ENCODE assay signal across 7 cellular contexts in genomic region chr12:6849976-6850560, GRCh38.
DNase-seq lines count a peak whose midpoint lies in the region; ATAC-seq lines count a peak whose summit lies in the region.
"Had no signal": no experiment of that assay in that cellular context is flagged by ENCODE, and none has a peak within 500 bp of the region (broad histone marks: within the 10 kb centered on the region; RNA-seq: fewer than 3 reads in every experiment).

No MANE protein-coding gene starts in this region.

- no peak for ATAC-seq in stimulated activated naive B cell treated with anti-CD40 and anti-IgM and Interleukin-4, amounts not matched to agents 10 μg/mL and 1 μg/mL and 100 μg/mL, for 72 hours (replicated peaks)
- ATAC-seq in HG03442 (IDR thresholded peaks at IDR 0.05; ENCODE audit: unreplicated experiment) = no peak
- ATAC-seq: esophagus mucosa had no signal

- no peak for DNase-seq in activated naive CD4-positive, alpha-beta T cell treated with anti-CD3 and anti-CD28 coated beads, Interleukin-2, amount 10 ng/mL, durations not matched to agents 7 days and 5 days
- DNase-seq in activated naive CD4-positive, alpha-beta T cell (lab: John Stamatoyannopoulos, UW) = no peak
- no peak for DNase-seq in stimulated activated naive B cell treated with anti-CD40 and anti-IgM and Interleukin-4, amounts not matched to agents 10 μg/mL and 1 μg/mL and 100 μg/mL, for 72 hours
- DNase-seq in effector memory CD4-positive, alpha-beta T cell = no peak

- H3K9me3 Mint-ChIP-seq in activated naive CD4-positive, alpha-beta T cell treated with anti-CD3 and anti-CD28 coated beads, Interleukin-2, amount 10 ng/mL, durations not matched to agents 7 days and 5 days = no peaks in the 10 kb centered on the region
- H3K9me3 Mint-ChIP-seq in stimulated activated naive B cell treated with anti-CD40 and anti-IgM and Interleukin-4, amounts not matched to agents 10 μg/mL and 1 μg/mL and 100 μg/mL, for 72 hours = no peaks in the 10 kb centered on the region

- H3K9me3 ChIP-seq in duodenal mucosa (ENCODE audit: control insufficient read depth in 1 of 2, low read length in 2 of 2) = no peaks in the 10 kb centered on the region
- H3K9me3 ChIP-seq in effector memory CD4-positive, alpha-beta T cell (ENCODE audit: control insufficient read depth, low read length) = no peaks in the 10 kb centered on the region

- no peaks in the 10 kb centered on the region for H3K27me3 ChIP-seq in duodenal mucosa (ENCODE audit: control insufficient read depth in 1 of 2, insufficient read depth in 2 of 2, low read length in 2 of 2)
- H3K27me3 ChIP-seq in effector memory CD4-positive, alpha-beta T cell (replicated peaks; ENCODE audit: control insufficient read depth, insufficient read depth, low read length, poor library complexity, severe bottlenecking) = no peaks in the 10 kb centered on the region

- CTCF ChIA-PET in activated naive CD4-positive, alpha-beta T cell treated with anti-CD3 and anti-CD28 coated beads, Interleukin-2, amount 10 ng/mL, durations not matched to agents 7 days and 5 days (lab: Charles Lee) = interaction anchor here (2.0 to 6.2 kb wide), 3 partner anchors 14 to 21 kb away, joined by 6 to 38 read pairs (median 12); partner anchors contain the start of gene P3H3

- peak overlapping the region; percentile 65 to 96 for H3K4me3 ChIP-seq in duodenal mucosa (ENCODE audit: low read depth in 1 of 2, low read length in 2 of 2)
- H3K4me3 ChIP-seq in effector memory CD4-positive, alpha-beta T cell (ENCODE audit: insufficient read depth, low read depth, low read length, poor library complexity, severe bottlenecking) = no peak overlapping the region

- peaks cover 11 to 22% of the 10 kb centered on the region in 2 donors for H3K4me1 ChIP-seq in duodenal mucosa (ENCODE audit: control insufficient read depth in 1 of 2, insufficient read depth in 2 of 2, low read length in 2 of 2)
- peaks cover 23% of the 10 kb centered on the region for H3K4me1 ChIP-seq in effector memory CD4-positive, alpha-beta T cell (ENCODE audit: control insufficient read depth, insufficient read depth, low read length, poor library complexity, severe bottlenecking)

- H3K9ac ChIP-seq in duodenal mucosa (ENCODE audit: low read depth in 1 of 2, low read length in 2 of 2) = peak overlapping the region; percentile 21 to 82

- H3K27ac Mint-ChIP-seq in activated naive CD4-positive, alpha-beta T cell treated with anti-CD3 and anti-CD28 coated beads, Interleukin-2, amount 10 ng/mL, durations not matched to agents 7 days and 5 days = peak overlapping the region; percentile 87
- H3K27ac Mint-ChIP-seq in stimulated activated naive B cell treated with anti-CD40 and anti-IgM and Interleukin-4, amounts not matched to agents 10 μg/mL and 1 μg/mL and 100 μg/mL, for 72 hours = peak overlapping the region; percentile 32

- peaks cover 39% of the 10 kb centered on the region for H3K36me3 Mint-ChIP-seq in activated naive CD4-positive, alpha-beta T cell treated with anti-CD3 and anti-CD28 coated beads, Interleukin-2, amount 10 ng/mL, durations not matched to agents 7 days and 5 days
- peaks cover 5% of the 10 kb centered on the region in 2 donors for H3K36me3 Mint-ChIP-seq in stimulated activated naive B cell treated with anti-CD40 and anti-IgM and Interleukin-4, amounts not matched to agents 10 μg/mL and 1 μg/mL and 100 μg/mL, for 72 hours

- H3K36me3 ChIP-seq in duodenal mucosa (ENCODE audit: control insufficient read depth in 1 of 2, insufficient read depth in 2 of 2, low read length in 2 of 2) = peaks cover 0 to 26% of the 10 kb centered on the region in 2 donors
- no peaks in the 10 kb centered on the region for H3K36me3 ChIP-seq in effector memory CD4-positive, alpha-beta T cell (ENCODE audit: control insufficient read depth, insufficient read depth, low read length)

- no peak overlapping the region for H3K27ac ChIP-seq in duodenal mucosa (ENCODE audit: low read depth, low read length)
- H3K27ac ChIP-seq in effector memory CD4-positive, alpha-beta T cell (ENCODE audit: insufficient read depth, low read length, poor library complexity, severe bottlenecking) = no peak overlapping the region

- H3K27me3 Mint-ChIP-seq in activated naive CD4-positive, alpha-beta T cell treated with anti-CD3 and anti-CD28 coated beads, Interleukin-2, amount 10 ng/mL, durations not matched to agents 7 days and 5 days = no peaks in the 10 kb centered on the region
- peaks cover 0 to 2% of the 10 kb centered on the region in 2 donors for H3K27me3 Mint-ChIP-seq in stimulated activated naive B cell treated with anti-CD40 and anti-IgM and Interleukin-4, amounts not matched to agents 10 μg/mL and 1 μg/mL and 100 μg/mL, for 72 hours

- peaks cover 54% of the 10 kb centered on the region for H3K4me1 Mint-ChIP-seq in activated naive CD4-positive, alpha-beta T cell treated with anti-CD3 and anti-CD28 coated beads, Interleukin-2, amount 10 ng/mL, durations not matched to agents 7 days and 5 days
- peaks cover 37 to 62% of the 10 kb centered on the region in 2 donors for H3K4me1 Mint-ChIP-seq in stimulated activated naive B cell treated with anti-CD40 and anti-IgM and Interleukin-4, amounts not matched to agents 10 μg/mL and 1 μg/mL and 100 μg/mL, for 72 hours

- H3K4me3 Mint-ChIP-seq in activated naive CD4-positive, alpha-beta T cell treated with anti-CD3 and anti-CD28 coated beads, Interleukin-2, amount 10 ng/mL, durations not matched to agents 7 days and 5 days = peak overlapping the region; percentile 84
- peak overlapping the region; percentile 69 to 87 for H3K4me3 Mint-ChIP-seq in stimulated activated naive B cell treated with anti-CD40 and anti-IgM and Interleukin-4, amounts not matched to agents 10 μg/mL and 1 μg/mL and 100 μg/mL, for 72 hours
